19 cellular contexts compared by ENCODE assay signal in the genomic region with DNA sequence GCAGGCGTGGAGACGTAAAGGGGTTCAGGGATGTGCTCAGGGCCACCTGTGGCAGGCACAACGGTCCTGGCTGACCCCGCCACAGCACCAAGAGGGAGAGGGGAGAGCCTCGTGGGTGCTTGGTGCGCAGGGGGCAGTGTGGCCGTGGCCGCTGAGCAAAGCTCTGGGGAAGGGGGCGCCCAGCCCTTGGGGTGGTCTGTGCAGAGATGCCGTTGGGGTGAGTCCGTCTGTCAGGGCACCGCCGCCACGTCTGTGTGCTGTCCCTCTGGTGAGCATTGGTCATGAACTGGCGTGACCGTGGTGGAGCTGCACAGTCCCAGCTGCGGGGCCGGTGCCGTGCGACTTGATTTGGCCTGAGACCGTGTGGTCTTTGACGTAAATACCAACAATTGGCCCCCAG. TPM values are rescaled to one million over a fixed set of nuclear protein-coding genes. Genes with fewer than 3 reads are reported as not detected.
"Had no signal": no experiment of that assay in that cellular context is flagged by ENCODE, and none has a peak within 500 bp of the region (broad histone marks: within the 10 kb centered on the region; RNA-seq: fewer than 3 reads in every experiment).

No MANE protein-coding gene starts in this region.

- H3K4me3 Mint-ChIP-seq: nephron progenitor cell; stimulated activated memory B cell treated with anti-CD40 and anti-IgM and Interleukin-4, amounts not matched to agents 10 μg/mL and 1 μg/mL and 100 μg/mL, for 72 hours; type B pancreatic cell had no signal

- H3K9me3 Mint-ChIP-seq: naive thymus-derived CD4-positive, alpha-beta T cell; nephron progenitor cell; stimulated activated memory B cell treated with anti-CD40 and anti-IgM and Interleukin-4, amounts not matched to agents 10 μg/mL and 1 μg/mL and 100 μg/mL, for 72 hours; type B pancreatic cell had no signal

- DNase-seq: effector memory CD4-positive, alpha-beta T cell; naive thymus-derived CD4-positive, alpha-beta T cell; nephron progenitor cell; psoas muscle; retina; spleen; stimulated activated CD4-positive, alpha-beta T cell treated with anti-CD3 and anti-CD28 coated beads, Interleukin-15, amount 100 ng/mL, for 24 hours; stimulated activated CD4-positive, alpha-beta T cell treated with anti-CD3 and anti-CD28 coated beads, Interleukin-1b, Interleukin-23, amount 100 ng/mL, for 48 hours; stimulated activated CD4-positive, alpha-beta T cell treated with anti-CD3 and anti-CD28 coated beads, Interleukin-4, amount 100 ng/mL, for 24 hours; thyroid gland had no signal

- H3K4me3 ChIP-seq: heart left ventricle, psoas muscle, spleen, suprapubic skin, thyroid gland had no signal

- H3K27me3 ChIP-seq: heart left ventricle, neutrophil, spleen, suprapubic skin, thyroid gland had no signal

- H3K27ac ChIP-seq: heart left ventricle, neutrophil, psoas muscle, spleen, suprapubic skin had no signal

- ATAC-seq: esophagus mucosa; heart left ventricle; naive thymus-derived CD4-positive, alpha-beta T cell; sciatic nerve; stimulated activated memory B cell treated with anti-CD40 and anti-IgM and Interleukin-4, amounts not matched to agents 10 μg/mL and 1 μg/mL and 100 μg/mL, for 72 hours had no signal

- H3K36me3 Mint-ChIP-seq: stimulated activated memory B cell treated with anti-CD40 and anti-IgM and Interleukin-4, amounts not matched to agents 10 μg/mL and 1 μg/mL and 100 μg/mL, for 72 hours had no signal

- H3K9me3 ChIP-seq: heart left ventricle, neutrophil, psoas muscle, spleen, suprapubic skin, thyroid gland had no signal

- H3K27me3 Mint-ChIP-seq: naive thymus-derived CD4-positive, alpha-beta T cell; stimulated activated memory B cell treated with anti-CD40 and anti-IgM and Interleukin-4, amounts not matched to agents 10 μg/mL and 1 μg/mL and 100 μg/mL, for 72 hours; type B pancreatic cell had no signal

- H3K27ac Mint-ChIP-seq: nephron progenitor cell; stimulated activated memory B cell treated with anti-CD40 and anti-IgM and Interleukin-4, amounts not matched to agents 10 μg/mL and 1 μg/mL and 100 μg/mL, for 72 hours had no signal

- H3K36me3 ChIP-seq: neutrophil had no signal

RNA-seq across cellular contexts. Expression of gene GNA15, which starts 26.3 kb away (rescaled TPM):
- total RNA-seq: fibroblast of lung, lung microvascular endothelial cell had no signal
- polyA plus RNA-seq: fibroblast of lung had no signal
